In the genomic region with DNA sequence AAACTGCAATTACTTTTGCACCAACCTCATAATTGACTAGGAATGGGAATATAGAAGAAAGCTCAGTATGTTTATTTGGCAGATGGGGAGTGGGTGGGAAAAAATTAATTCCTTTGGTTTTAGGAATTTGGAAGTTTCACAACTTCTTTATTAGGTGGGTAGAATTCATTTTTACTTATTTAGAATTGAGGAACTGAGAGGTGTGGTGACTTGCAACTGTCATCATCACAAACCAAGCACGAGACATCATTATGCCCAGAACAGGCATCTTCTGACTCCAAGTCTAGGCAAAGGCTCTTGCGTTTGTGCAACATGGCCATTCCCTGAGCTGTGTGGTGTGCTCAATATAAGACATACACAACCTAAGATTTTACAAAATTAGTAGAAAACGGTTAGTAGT, we compare ENCODE assay signal across 17 cellular contexts.
DNase-seq lines count a peak whose midpoint lies in the region; ATAC-seq lines count a peak whose summit lies in the region.
"Had no signal": no experiment of that assay in that cellular context is flagged by ENCODE, and none has a peak within 500 bp of the region (broad histone marks: within the 10 kb centered on the region; RNA-seq: fewer than 3 reads in every experiment).

No MANE protein-coding gene starts in this region.

- no peak overlapping the region for H3K27ac Mint-ChIP-seq in effector memory CD8-positive, alpha-beta T cell
- H3K27ac Mint-ChIP-seq: activated CD4-positive, alpha-beta T cell treated with anti-CD3 and anti-CD28 coated beads, Interleukin-2, amount 10 ng/mL, durations not matched to agents 7 days and 5 days had no signal

- intact Hi-C loops in sciatic nerve (cut with DNase I): no loop called here

- ATAC-seq in GM18498 (IDR thresholded peaks at IDR 0.05; ENCODE audit: unreplicated experiment) (peak; percentile 74), GM19455 (IDR thresholded peaks at IDR 0.05; ENCODE audit: unreplicated experiment) (peak; percentile 57), HG02884 (IDR thresholded peaks at IDR 0.05; ENCODE audit: unreplicated experiment) (peak; percentile 97), HG03460 (IDR thresholded peaks at IDR 0.05; ENCODE audit: unreplicated experiment) (peak; percentile 68), sciatic nerve (no peak)
- no peak for ATAC-seq in effector memory CD8-positive, alpha-beta T cell (replicated peaks)

- H3K4me3 Mint-ChIP-seq in effector memory CD8-positive, alpha-beta T cell: no peak overlapping the region
- H3K4me3 Mint-ChIP-seq: activated CD4-positive, alpha-beta T cell treated with anti-CD3 and anti-CD28 coated beads, Interleukin-2, amount 10 ng/mL, durations not matched to agents 7 days and 5 days had no signal

- no peaks in the 10 kb centered on the region for H3K36me3 Mint-ChIP-seq in effector memory CD8-positive, alpha-beta T cell (ENCODE audit: insufficient read depth)

- H3K9me3 Mint-ChIP-seq in effector memory CD8-positive, alpha-beta T cell: peaks cover 6 to 7% of the 10 kb centered on the region in 2 donors

- no peak for DNase-seq in effector memory CD8-positive, alpha-beta T cell
- no peak for DNase-seq in sciatic nerve (ENCODE audit: low spot score)
- DNase-seq in SKM-1 treated with dmso at 0.1 percent for 144 hours (lab: John Stamatoyannopoulos, UW; ENCODE audit: unreplicated experiment): no peak
- no peak for DNase-seq in HCEC 1CT
- DNase-seq: ACHN; activated CD4-positive, alpha-beta T cell treated with anti-CD3 and anti-CD28 coated beads, Interleukin-2, amount 10 ng/mL, durations not matched to agents 7 days and 5 days; cerebellar nuclear complex; mesendoderm; NCI-H1092 treated with DMSO at 0.1 percent for 48 hours; NCI-H2171 treated with DMSO at 0.1 percent for 48 hours; nucleus accumbens; SHP77; stimulated activated CD4-positive, alpha-beta T cell treated with anti-CD3 and anti-CD28 coated beads, Interleukin-12 subunit alpha, Interleukin-12 subunit beta, amount 100 ng/mL, for 4 hours had no signal

- H3K4me1 Mint-ChIP-seq in effector memory CD8-positive, alpha-beta T cell (ENCODE audit: low read depth in 2 of 2): no peaks in the 10 kb centered on the region
- H3K4me1 Mint-ChIP-seq: activated CD4-positive, alpha-beta T cell treated with anti-CD3 and anti-CD28 coated beads, Interleukin-2, amount 10 ng/mL, durations not matched to agents 7 days and 5 days had no signal

- no peaks in the 10 kb centered on the region for H3K27me3 Mint-ChIP-seq in effector memory CD8-positive, alpha-beta T cell
- H3K27me3 Mint-ChIP-seq: activated CD4-positive, alpha-beta T cell treated with anti-CD3 and anti-CD28 coated beads, Interleukin-2, amount 10 ng/mL, durations not matched to agents 7 days and 5 days had no signal

Comparison
In these comparisons a context has a peak if more than half of its experiments do, and no peak if none do; other contexts are left out.
1. ATAC-seq: peak in GM18498 (single experiment), GM19455 (single experiment), HG02884 (single experiment) and HG03460 (single experiment); none in effector memory CD8-positive, alpha-beta T cell (single experiment) and sciatic nerve (single experiment).